Comparison of ENCODE assay signal across 8 cellular contexts in the genomic region with DNA sequence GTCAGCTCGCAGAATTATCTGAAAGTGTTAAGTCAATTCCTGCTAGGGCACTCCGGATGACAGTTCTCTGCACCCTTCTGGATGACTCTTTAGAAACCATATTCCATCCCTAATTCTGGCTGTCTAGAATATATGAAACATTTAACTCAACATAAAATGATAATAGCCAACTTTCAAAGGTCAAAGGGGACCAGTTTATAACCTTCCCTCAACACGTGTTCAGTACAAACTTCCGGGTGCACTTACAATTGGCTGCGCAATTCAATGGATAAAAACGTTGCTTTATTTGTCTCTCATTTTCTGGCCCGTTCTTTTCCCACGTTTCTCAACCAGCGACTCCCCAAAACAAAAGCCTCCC. TPM values are rescaled to one million over a fixed set of nuclear protein-coding genes. Genes with fewer than 3 reads are reported as not detected.
A peak's percentile ranks its signal among the peaks of the same experiment; 100 is the strongest.
DNase-seq lines count a peak whose midpoint lies in the region; ATAC-seq and TF ChIP-seq lines count a peak whose summit lies in the region.

No MANE protein-coding gene starts in this region.

- H3K4me1 Mint-ChIP-seq in MCF 10A (ENCODE audit: insufficient read depth, unreplicated experiment) (no peaks in the 10 kb centered on the region), mesothelial cell of epicardium (peaks cover 12% of the 10 kb centered on the region)

- H3K9me3 Mint-ChIP-seq in MCF 10A (ENCODE audit: unreplicated experiment) (no peaks in the 10 kb centered on the region), mesothelial cell of epicardium (no peaks in the 10 kb centered on the region)

- H3K4me3 Mint-ChIP-seq in MCF 10A (ENCODE audit: unreplicated experiment) (peak overlapping the region; percentile 85), mesothelial cell of epicardium (peak overlapping the region; percentile 94)

- TF ChIP-seq CTCF in LNCaP clone FGC (IDR thresholded peaks at IDR 0.05; ENCODE audit: control insufficient read depth, extremely low read depth, insufficient read depth): no peak
- no peak for TF ChIP-seq CTCF in MCF 10A (IDR thresholded peaks at IDR 0.05; ENCODE audit: unreplicated experiment)
- TF ChIP-seq CTCF in mesothelial cell of epicardium (IDR thresholded peaks at IDR 0.05; ENCODE audit: unreplicated experiment): no peak

- CTCF ChIA-PET in MCF 10A (lab: Yijun Ruan, JAX): interaction anchor here (0.6 to 1.1 kb wide), 3 partner anchors 218 to 530 kb away, joined by 3 to 4 read pairs (median 4); partner anchors contain the start of gene DDX55

- intact Hi-C loops in MCF 10A (cut with micrococcal nuclease): no loop called here

- TSS peak; percentile 56 for BruUV-seq in MCF 10A (replicated peaks; lab: Mats Ljungman, UMichigan)

- H3K27ac Mint-ChIP-seq in MCF 10A (ENCODE audit: low read depth, unreplicated experiment) (peak overlapping the region; percentile 75), mesothelial cell of epicardium (peak overlapping the region; percentile 89)

- POLR2A ChIA-PET in MCF 10A (lab: Yijun Ruan, JAX): interaction anchor here (0.7 to 5.7 kb wide), 17 partner anchors 10 to 388 kb away, joined by 3 to 127 read pairs (median 3); partner anchors contain the start of genes DDX55, KMT5A, MPHOSPH9 and MTRFR

- peaks cover 13% of the 10 kb centered on the region for H3K36me3 Mint-ChIP-seq in MCF 10A (ENCODE audit: insufficient read depth, unreplicated experiment)
- no peaks in the 10 kb centered on the region for H3K36me3 Mint-ChIP-seq in mesothelial cell of epicardium

- H3K27me3 Mint-ChIP-seq in MCF 10A (ENCODE audit: insufficient read depth, unreplicated experiment) (no peaks in the 10 kb centered on the region), mesothelial cell of epicardium (ENCODE audit: low read depth) (no peaks in the 10 kb centered on the region)

- no peak for ATAC-seq in HG03095 (IDR thresholded peaks at IDR 0.05; ENCODE audit: unreplicated experiment)
- ATAC-seq in GM19328 (IDR thresholded peaks at IDR 0.05; ENCODE audit: unreplicated experiment): no peak

- DNase-seq in G401 (ENCODE audit: low spot score) (peak; percentile 12), LNCaP clone FGC (ENCODE audit: low read depth) (no peak), MCF 10A (ENCODE audit: unreplicated experiment) (peak; percentile 37), mesothelial cell of epicardium (ENCODE audit: low spot score in 2 of 2, unreplicated experiment in 2 of 2) (no peak), NCI-H69 (lab: John Stamatoyannopoulos, UW) (no peak), SHP77 treated with DMSO at 0.1 percent for 48 hours (lab: John Stamatoyannopoulos, UW) (no peak)

- in situ Hi-C loops in G401 (cut with HindIII; ENCODE audit: low sequenced_read_pairs): no loop called here

- peak overlapping the region; percentile 98 for H3K4me3 ChIP-seq in LNCaP clone FGC (ENCODE audit: low read depth, low read length)

RNA-seq across cellular contexts. Expression of gene SBNO1, which starts 1.3 kb away (rescaled TPM):
- 9.7 and 16.0 TPM in 2 replicates for total RNA-seq in G401 (2014; rRNA removed; shearing (Covaris generic))
- 30.3 and 32.4 TPM in 2 replicates for total RNA-seq in MCF 10A (2022)
- 35.0 to 38.0 TPM (median 36.2 TPM) in 3 replicates for total RNA-seq in mesothelial cell of epicardium

RNA-seq across cellular contexts. Expression of gene KMT5A, which starts 20.6 kb away (rescaled TPM):
- total RNA-seq in G401 (2014; rRNA removed; shearing (Covaris generic)): 24.1 and 58.2 TPM in 2 replicates
- 113 and 116 TPM in 2 replicates for total RNA-seq in MCF 10A (2022)
- total RNA-seq in mesothelial cell of epicardium: 36.0 to 37.6 TPM (median 37.0 TPM) in 3 replicates

Comparison
In these comparisons a context has a peak if more than half of its experiments do, and no peak if none do; other contexts are left out.
1. DNase-seq: peak in G401 (single experiment) and MCF 10A (single experiment); none in LNCaP clone FGC (single experiment), mesothelial cell of epicardium (0 of 2), NCI-H69 (single experiment) and SHP77 treated with DMSO at 0.1 percent for 48 hours (single experiment).